Comparison of ENCODE assay signal across 18 cellular contexts in the genomic region with DNA sequence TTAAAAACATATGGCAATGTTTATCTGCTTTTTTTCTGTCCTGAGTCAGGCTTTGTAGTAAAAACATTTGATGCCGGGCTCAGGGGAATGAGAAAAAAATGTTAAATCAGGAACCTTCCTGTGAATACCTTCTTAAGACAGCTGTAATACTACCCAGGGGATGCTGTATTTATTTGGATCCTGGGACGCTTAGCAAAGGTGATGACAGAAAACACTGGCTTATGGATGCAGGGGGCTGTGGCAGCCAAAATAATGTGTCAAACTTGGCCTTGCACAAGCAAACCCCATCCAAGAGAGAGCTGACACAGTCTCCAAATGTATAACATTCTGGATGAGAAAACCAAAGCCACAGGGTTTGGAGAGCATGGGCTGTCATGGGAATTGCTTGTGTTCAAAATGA.
DNase-seq lines count a peak whose midpoint lies in the region; ATAC-seq and TF ChIP-seq lines count a peak whose summit lies in the region.
"Had no signal": no experiment of that assay in that cellular context is flagged by ENCODE, and none has a peak within 500 bp of the region (broad histone marks: within the 10 kb centered on the region; RNA-seq: fewer than 3 reads in every experiment).

No MANE protein-coding gene starts in this region.

- DNase-seq in AG08395 (ENCODE audit: low spot score) (peak; percentile 30), GM04503 (ENCODE audit: low read depth) (peak; percentile 26), choroid plexus epithelial cell (ENCODE audit: low read depth) (peak; percentile 22), left cardiac atrium (no peak), NK-92 (lab: John Stamatoyannopoulos, UW; ENCODE audit: unreplicated experiment) (no peak), GM13976 (ENCODE audit: low spot score) (no peak), PC-3 (no peak)
- DNase-seq: AML-193, H9, KG1, NCI-H1417, NCI-H187, NCI-H2107, NCI-H226, NCI-H524, PC-9 had no signal

- H3K27ac ChIP-seq in PC-3 (ENCODE audit: low read length) = no peak overlapping the region
- H3K27ac ChIP-seq: C4-2B, PC-9 had no signal

- no peak overlapping the region for H3K4me3 ChIP-seq in choroid plexus epithelial cell (ENCODE audit: low read depth, low read length)
- no peak overlapping the region for H3K4me3 ChIP-seq in PC-3 (ENCODE audit: low read length)
- H3K4me3 ChIP-seq: PC-9 had no signal

- in situ Hi-C loops in GM13976 (cut with MboI; ENCODE audit: low sequenced_read_pairs, unreplicated experiment) = no loop called here

- H3K4me2 ChIP-seq in PC-3 (ENCODE audit: low read length) = no peak overlapping the region
- H3K4me2 ChIP-seq: PC-9 had no signal

- no peaks in the 10 kb centered on the region for H3F3A ChIP-seq in PC-3 (ENCODE audit: low read length, unreplicated experiment)

- BruUV-seq in PC-3 (replicated peaks; lab: Mats Ljungman, UMichigan) = no TSS peak

- H3K9me3 ChIP-seq in PC-3 (ENCODE audit: low read length) = peaks cover 17% of the 10 kb centered on the region

- H3K9ac ChIP-seq in PC-3 (ENCODE audit: low read length) = no peak overlapping the region

- H4K20me1 ChIP-seq in PC-3 (ENCODE audit: low read length) = no peaks in the 10 kb centered on the region

- peak; percentile 84 to 93 for ATAC-seq in left cardiac atrium
- ATAC-seq in HG03280 (IDR thresholded peaks at IDR 0.05; ENCODE audit: unreplicated experiment) = no peak
- no peak for ATAC-seq in PC-3

- H3K79me2 ChIP-seq in PC-3 (ENCODE audit: low read length) = no peaks in the 10 kb centered on the region

- CTCF ChIA-PET in PC-3 (lab: Charles Lee) = no interaction called here

- POLR2A ChIA-PET in PC-3 (lab: Charles Lee; ENCODE audit: unreplicated experiment) = no interaction called here

- no peak overlapping the region for H2AFZ ChIP-seq in PC-3 (ENCODE audit: low read length)
- H2AFZ ChIP-seq: PC-9 had no signal

- TF ChIP-seq CTCF in choroid plexus epithelial cell (conservative IDR thresholded peaks at IDR 0.05; ENCODE audit: low read depth, low read length) (no peak), GM13976 (IDR thresholded peaks at IDR 0.05; ENCODE audit: borderline replicate concordance, control extremely low read depth, extremely low read depth, insufficient read depth, missing control alignments) (no peak), PC-3 (conservative IDR thresholded peaks at IDR 0.05; ENCODE audit: low read depth, low read length) (no peak)

- intact Hi-C loops in left cardiac atrium (cut with DNase I) = no loop called here
- intact Hi-C loops in PC-3 (cut with micrococcal nuclease) = no loop called here

- no peaks in the 10 kb centered on the region for H3K4me1 ChIP-seq in PC-3 (ENCODE audit: insufficient read depth, low read length)

- no peaks in the 10 kb centered on the region for H3K36me3 ChIP-seq in PC-3 (ENCODE audit: low read depth, low read length)

- H3K27me3 ChIP-seq in PC-3 (ENCODE audit: low read length) = peaks cover 21% of the 10 kb centered on the region

- no peaks in the 10 kb centered on the region for H3K9me2 ChIP-seq in PC-3 (replicated peaks; ENCODE audit: low read length)

Comparison
In these comparisons a context has a peak if more than half of its experiments do, and no peak if none do; other contexts are left out.
1. DNase-seq: peak in AG08395 (single experiment), GM04503 (single experiment) and choroid plexus epithelial cell (single experiment); none in left cardiac atrium (single experiment), NK-92 (single experiment), GM13976 (single experiment) and PC-3 (single experiment).
2. ATAC-seq: peak in left cardiac atrium (2 of 2); none in HG03280 (single experiment) and PC-3 (single experiment).